In the genomic region with DNA sequence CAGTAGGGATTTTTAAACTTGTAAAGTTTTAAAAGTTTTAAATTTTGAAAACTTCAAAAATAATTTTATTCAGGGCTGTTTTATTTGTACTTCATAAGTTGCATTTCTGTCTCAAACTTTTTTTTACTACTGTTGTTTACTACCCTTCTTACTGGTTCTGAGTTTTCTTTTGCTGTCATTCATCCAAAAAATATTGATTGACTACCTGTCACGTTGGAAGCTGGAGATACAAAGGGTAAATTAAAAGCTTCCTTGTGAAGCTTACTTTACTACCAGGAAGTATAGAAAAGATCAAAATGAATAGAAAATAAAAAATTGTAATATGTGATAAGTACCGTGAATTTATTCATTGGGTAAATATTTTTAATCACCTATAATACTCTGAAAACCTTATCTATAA, we compare ENCODE assay signal across 20 cellular contexts.
"Had no signal": no experiment of that assay in that cellular context is flagged by ENCODE, and none has a peak within 500 bp of the region (broad histone marks: within the 10 kb centered on the region; RNA-seq: fewer than 3 reads in every experiment).

No MANE protein-coding gene starts in this region.

- H3K27me3 Mint-ChIP-seq: naive thymus-derived CD8-positive, alpha-beta T cell had no signal

- FAIRE-seq: endothelial cell of umbilical vein, keratinocyte had no signal

- H3K4me3 Mint-ChIP-seq: naive thymus-derived CD8-positive, alpha-beta T cell had no signal

- H3K36me3 ChIP-seq: colonic mucosa had no signal

- H3K27me3 ChIP-seq: colonic mucosa, foreskin keratinocyte, heart left ventricle, neutrophil, stomach, transverse colon had no signal

- H3K9me3 Mint-ChIP-seq: naive thymus-derived CD8-positive, alpha-beta T cell had no signal

- DNase-seq: colonic mucosa; dermis blood vessel endothelial cell; erythroblast; foreskin keratinocyte; heart left ventricle; left cardiac atrium; left ventricle myocardium superior; mucosa of descending colon; naive thymus-derived CD8-positive, alpha-beta T cell; psoas muscle; retina; stimulated activated naive CD4-positive, alpha-beta T cell; stomach; substantia nigra; transverse colon had no signal

- ATAC-seq: foreskin keratinocyte; heart left ventricle; left cardiac atrium; left ventricle myocardium superior; mucosa of descending colon; naive thymus-derived CD8-positive, alpha-beta T cell; psoas muscle; sciatic nerve had no signal

- H3K4me1 ChIP-seq: colonic mucosa, foreskin keratinocyte, psoas muscle, transverse colon had no signal

- H3K4me3 ChIP-seq: colonic mucosa, heart left ventricle, mucosa of descending colon, psoas muscle, stomach, thoracic aorta, transverse colon had no signal

- H3K9me3 ChIP-seq: colonic mucosa, heart left ventricle, mucosa of descending colon, neutrophil, psoas muscle, stomach, thoracic aorta, transverse colon had no signal

- H3K4me1 Mint-ChIP-seq: naive thymus-derived CD8-positive, alpha-beta T cell had no signal

- H3K27ac ChIP-seq: colonic mucosa, foreskin keratinocyte, heart left ventricle, neutrophil, psoas muscle, stomach, thoracic aorta, transverse colon had no signal
